In genomic region chr1:54010415-54011117, GRCh38 we compare ENCODE assay signal across 19 cellular contexts. TPM values are rescaled to one million over a fixed set of nuclear protein-coding genes. Genes with fewer than 3 reads are reported as not detected.
DNase-seq lines count a peak whose midpoint lies in the region; TF ChIP-seq lines count a peak whose summit lies in the region.
"Had no signal": no experiment of that assay in that cellular context is flagged by ENCODE, and none has a peak within 500 bp of the region (broad histone marks: within the 10 kb centered on the region; RNA-seq: fewer than 3 reads in every experiment).

No MANE protein-coding gene starts in this region.

- H3F3A ChIP-seq in neural progenitor cell (ENCODE audit: low read depth) = no peaks in the 10 kb centered on the region

- DNase-seq in endothelial cell (ENCODE audit: low spot score) = no peak
- no peak for DNase-seq in neural progenitor cell (ENCODE audit: low spot score)
- no peak for DNase-seq in posterior vena cava (ENCODE audit: low spot score)
- no peak for DNase-seq in NCI-H748 treated with DMSO at 0.1 percent for 48 hours (lab: John Stamatoyannopoulos, UW)
- DNase-seq in HCEC 1CT = no peak
- no peak for DNase-seq in GM10266 (ENCODE audit: extremely low spot score)
- DNase-seq: Caco-2; CD8-positive, alpha-beta memory T cell; DND-41; GDM1 had no signal

- peaks cover 2% of the 10 kb centered on the region for H3K4me1 Mint-ChIP-seq in endothelial cell (ENCODE audit: unreplicated experiment)
- H3K4me1 Mint-ChIP-seq in neural progenitor cell = peaks cover 5% of the 10 kb centered on the region
- H3K4me1 Mint-ChIP-seq: CD14-positive monocyte; CD8-positive, alpha-beta memory T cell; IgD-negative memory B cell had no signal

- H3K36me3 Mint-ChIP-seq in endothelial cell (ENCODE audit: low read depth, unreplicated experiment) (peaks cover 2% of the 10 kb centered on the region), neural progenitor cell (no peaks in the 10 kb centered on the region)
- H3K36me3 Mint-ChIP-seq: CD14-positive monocyte; CD8-positive, alpha-beta memory T cell had no signal

- H3K9ac ChIP-seq in neural progenitor cell = no peak overlapping the region

- TF ChIP-seq CTCF in HEK293 (tag by site-specific recombination; IDR thresholded peaks at IDR 0.05) = no peak
- TF ChIP-seq CTCF in endothelial cell (IDR thresholded peaks at IDR 0.05; ENCODE audit: unreplicated experiment) = no peak
- TF ChIP-seq CTCF in neural progenitor cell (IDR thresholded peaks at IDR 0.05) = no peak
- TF ChIP-seq CTCF in GM10266 (IDR thresholded peaks at IDR 0.05; ENCODE audit: control insufficient read depth, insufficient read depth, low read depth, missing control alignments) = no peak

- H3K27ac ChIP-seq in HEK293 (ENCODE audit: extremely low read depth, low read depth, low read length) = no peak overlapping the region
- H3K27ac ChIP-seq in neural progenitor cell = no peak overlapping the region
- H3K27ac ChIP-seq: A549 had no signal

- H3K36me3 ChIP-seq in HEK293 (ENCODE audit: control insufficient read depth in 2 of 2, insufficient read depth in 1 of 2, low read length in 2 of 2) (no peaks in the 10 kb centered on the region), neural progenitor cell (no peaks in the 10 kb centered on the region)

- H3K9me3 ChIP-seq in HEK293 (ENCODE audit: control insufficient read depth, insufficient read depth, low read depth, low read length) = no peaks in the 10 kb centered on the region
- H3K9me3 ChIP-seq in neural progenitor cell (ENCODE audit: low read depth) = no peaks in the 10 kb centered on the region
- H3K9me3 ChIP-seq: A549, Caco-2 had no signal

- no peak overlapping the region for H3K4me3 Mint-ChIP-seq in endothelial cell (ENCODE audit: unreplicated experiment)
- H3K4me3 Mint-ChIP-seq in neural progenitor cell = peak overlapping the region; percentile 33
- H3K4me3 Mint-ChIP-seq: CD14-positive monocyte, IgD-negative memory B cell had no signal

- H3K27ac Mint-ChIP-seq in endothelial cell (ENCODE audit: unreplicated experiment) (peak overlapping the region; percentile 41), neural progenitor cell (peak overlapping the region; percentile 25)
- H3K27ac Mint-ChIP-seq: CD14-positive monocyte had no signal

- H3K4me3 ChIP-seq in HEK293 (ENCODE audit: low read depth, low read length) (no peak overlapping the region), neural progenitor cell (no peak overlapping the region)
- H3K4me3 ChIP-seq: A549 had no signal

- CTCF ChIA-PET in HEK293 (lab: Yijun Ruan, JAX) = no interaction called here

- no peaks in the 10 kb centered on the region for H3K4me1 ChIP-seq in HEK293 (ENCODE audit: control insufficient read depth, insufficient read depth, low read length)
- H3K4me1 ChIP-seq in neural progenitor cell = no peaks in the 10 kb centered on the region
- H3K4me1 ChIP-seq: A549 had no signal

- H3K27me3 Mint-ChIP-seq in endothelial cell (ENCODE audit: unreplicated experiment) = peaks cover 12% of the 10 kb centered on the region
- peaks cover 17% of the 10 kb centered on the region for H3K27me3 Mint-ChIP-seq in neural progenitor cell (ENCODE audit: insufficient read depth, low read depth)

- H3K9me3 Mint-ChIP-seq in endothelial cell (ENCODE audit: unreplicated experiment) = no peaks in the 10 kb centered on the region
- H3K9me3 Mint-ChIP-seq in neural progenitor cell = peaks cover 1% of the 10 kb centered on the region
- H3K9me3 Mint-ChIP-seq: CD8-positive, alpha-beta memory T cell; IgD-negative memory B cell had no signal

- no peak overlapping the region for H3K4me2 ChIP-seq in neural progenitor cell
- H3K4me2 ChIP-seq: A549 had no signal

- no peak overlapping the region for H2AFZ ChIP-seq in neural progenitor cell (replicated peaks)

- H3K27me3 ChIP-seq in neural progenitor cell = no peaks in the 10 kb centered on the region

- intact Hi-C loops in posterior vena cava (cut with DNase I) = no loop called here

- no peaks in the 10 kb centered on the region for H3K79me2 ChIP-seq in neural progenitor cell (ENCODE audit: low read depth)

- H4K20me1 ChIP-seq in neural progenitor cell (ENCODE audit: low read depth) = no peaks in the 10 kb centered on the region

- POLR2A ChIA-PET in HEK293 (lab: Yijun Ruan, JAX) = no interaction called here

TF ChIP-seq in HEK293, 187 proteins besides CTCF, POLR2A, EP300 and RAD21:
- TF ChIP-seq REST (tag by site-specific recombination; IDR thresholded peaks at IDR 0.05) (peak; percentile 75), ZNF837 (tag by site-specific recombination; IDR thresholded peaks at IDR 0.05) (no peak)

TF ChIP-seq in PFSK-1, 5 proteins besides CTCF, POLR2A, EP300 and RAD21:
- TF ChIP-seq REST (IDR thresholded peaks at IDR 0.05; ENCODE audit: insufficient read depth in 1 of 2, low read depth in 2 of 2, low read length in 2 of 2) (peak; percentile 47 to 51; a peak in 1 of 4 replicates), POLR2AphosphoS5 (IDR thresholded peaks at IDR 0.05; ENCODE audit: low read depth, low read length) (no peak)
TF ChIP-seq in PFSK-1: peak in this region for 1.

RNA-seq across cellular contexts. Expression of gene LDLRAD1, which starts 7.4 kb away (rescaled TPM):
- polyA plus RNA-seq in PFSK-1 (2012; ENCODE audit: insufficient read length, low read depth) = not detected
- not detected for total RNA-seq in endothelial cell (ENCODE audit: unreplicated experiment)
- not detected in 2 replicates for total RNA-seq in neural progenitor cell (ENCODE audit: low replicate concordance)
- total RNA-seq in posterior vena cava = not detected
- total RNA-seq: Caco-2; CD8-positive, alpha-beta memory T cell; H4; HT-29 had no signal
- polyA plus RNA-seq: AG04450; BJ; CD14-positive monocyte; CD8-positive, alpha-beta memory T cell; IgD-negative memory B cell had no signal

RNA-seq across cellular contexts. Expression of gene TMEM59, which starts 42.4 kb away (rescaled TPM):
- 63.5 TPM for polyA plus RNA-seq in PFSK-1 (2012; ENCODE audit: insufficient read length, low read depth)
- total RNA-seq in endothelial cell (ENCODE audit: unreplicated experiment) (195 TPM), neural progenitor cell (ENCODE audit: low replicate concordance) (125 and 139 TPM in 2 replicates), posterior vena cava (100 to 1,000 TPM; 248 to 383 TPM)

RNA-seq across cellular contexts. Expression of gene TCEANC2, which starts 42.8 kb away (rescaled TPM):
- 1.3 TPM for polyA plus RNA-seq in PFSK-1 (2012; ENCODE audit: insufficient read length, low read depth)
- total RNA-seq in endothelial cell (ENCODE audit: unreplicated experiment) (6.3 TPM), neural progenitor cell (ENCODE audit: low replicate concordance) (8.8 and 11.6 TPM in 2 replicates), posterior vena cava (1 to 10 TPM; 4.4 to 5.7 TPM)
